ENCODE assay signal across 1 cellular context in genomic region chr11:67353317-67354313, GRCh38.
TF ChIP-seq lines count a peak whose summit lies in the region.

Gene POLD4 (minus strand): TSS chr11:67353546. CDS start chr11:67353399, 147 bp downstream.

TF ChIP-seq in HepG2, 621 proteins besides CTCF, POLR2A, EP300 and RAD21 (continued from another document and continues in another):
- TF ChIP-seq ZNF281 (CRISPR knock-in tag; IDR thresholded peaks at IDR 0.05; ENCODE audit: borderline replicate concordance) (peak; percentile 83; the same call in 1 of the 2 replicates), SNAI1 (CRISPR knock-in tag; IDR thresholded peaks at IDR 0.05; ENCODE audit: borderline replicate concordance) (no peak), EZH2 (conservative IDR thresholded peaks at IDR 0.05; ENCODE audit: low read depth, low read length) (no peak), EED (CRISPR knock-in tag; IDR thresholded peaks at IDR 0.05) (no peak), AHR (CRISPR knock-in tag; IDR thresholded peaks at IDR 0.05) (no peak), JUNB (CRISPR knock-in tag; IDR thresholded peaks at IDR 0.05; ENCODE audit: borderline replicate concordance) (no peak), SMC3 (IDR thresholded peaks at IDR 0.05; ENCODE audit: low read length) (no peak), ZNF7 (CRISPR knock-in tag; IDR thresholded peaks at IDR 0.05) (no peak), ZNF337 (CRISPR knock-in tag; IDR thresholded peaks at IDR 0.05; ENCODE audit: borderline replicate concordance, low read depth) (no peak), DPF2 (CRISPR knock-in tag; IDR thresholded peaks at IDR 0.05; ENCODE audit: borderline replicate concordance, low read depth) (no peak), ZNF331 (CRISPR knock-in tag; IDR thresholded peaks at IDR 0.05) (no peak), ZNF678 (CRISPR knock-in tag; IDR thresholded peaks at IDR 0.05) (no peak), ZNF549 (CRISPR knock-in tag; IDR thresholded peaks at IDR 0.05) (no peak), ZNF276 (CRISPR knock-in tag; IDR thresholded peaks at IDR 0.05; ENCODE audit: low read depth) (no peak), ZSCAN12 (CRISPR knock-in tag; IDR thresholded peaks at IDR 0.05) (no peak), MEIS1 (CRISPR knock-in tag; IDR thresholded peaks at IDR 0.05; ENCODE audit: borderline replicate concordance) (peak; percentile 54; the same call in 1 of the 2 replicates), TBP (CRISPR knock-in tag; IDR thresholded peaks at IDR 0.05) (no peak), SATB2 (CRISPR knock-in tag; IDR thresholded peaks at IDR 0.05) (no peak), KLF9 (CRISPR knock-in tag; IDR thresholded peaks at IDR 0.05; ENCODE audit: low read depth) (no peak), ZFAT (CRISPR knock-in tag; conservative IDR thresholded peaks at IDR 0.05) (no peak), RELA (CRISPR knock-in tag; IDR thresholded peaks at IDR 0.05) (no peak), NFRKB (IDR thresholded peaks at IDR 0.05) (no peak), SNAPC4 (CRISPR knock-in tag; IDR thresholded peaks at IDR 0.05) (no peak; the same call in 1 of the 2 replicates), ZNF746 (CRISPR knock-in tag; IDR thresholded peaks at IDR 0.05) (peak; percentile 70; the same call in 1 of the 2 replicates), ZNF709 (CRISPR knock-in tag; IDR thresholded peaks at IDR 0.05) (no peak), ZBED4 (CRISPR knock-in tag; IDR thresholded peaks at IDR 0.05; ENCODE audit: borderline replicate concordance) (no peak), BRF2 (CRISPR knock-in tag; IDR thresholded peaks at IDR 0.05) (no peak), SAFB2 (CRISPR knock-in tag; IDR thresholded peaks at IDR 0.05; ENCODE audit: borderline replicate concordance, low read depth) (no peak), ZNF382 (CRISPR knock-in tag; IDR thresholded peaks at IDR 0.05; ENCODE audit: borderline replicate concordance) (no peak), ZNF441 (CRISPR knock-in tag; IDR thresholded peaks at IDR 0.05; ENCODE audit: borderline replicate concordance) (peak; percentile 29; the same call in 1 of the 2 replicates), ARID3A (IDR thresholded peaks at IDR 0.05; ENCODE audit: low read depth, low read length) (no peak)
- TF ChIP-seq, protein P1, sequence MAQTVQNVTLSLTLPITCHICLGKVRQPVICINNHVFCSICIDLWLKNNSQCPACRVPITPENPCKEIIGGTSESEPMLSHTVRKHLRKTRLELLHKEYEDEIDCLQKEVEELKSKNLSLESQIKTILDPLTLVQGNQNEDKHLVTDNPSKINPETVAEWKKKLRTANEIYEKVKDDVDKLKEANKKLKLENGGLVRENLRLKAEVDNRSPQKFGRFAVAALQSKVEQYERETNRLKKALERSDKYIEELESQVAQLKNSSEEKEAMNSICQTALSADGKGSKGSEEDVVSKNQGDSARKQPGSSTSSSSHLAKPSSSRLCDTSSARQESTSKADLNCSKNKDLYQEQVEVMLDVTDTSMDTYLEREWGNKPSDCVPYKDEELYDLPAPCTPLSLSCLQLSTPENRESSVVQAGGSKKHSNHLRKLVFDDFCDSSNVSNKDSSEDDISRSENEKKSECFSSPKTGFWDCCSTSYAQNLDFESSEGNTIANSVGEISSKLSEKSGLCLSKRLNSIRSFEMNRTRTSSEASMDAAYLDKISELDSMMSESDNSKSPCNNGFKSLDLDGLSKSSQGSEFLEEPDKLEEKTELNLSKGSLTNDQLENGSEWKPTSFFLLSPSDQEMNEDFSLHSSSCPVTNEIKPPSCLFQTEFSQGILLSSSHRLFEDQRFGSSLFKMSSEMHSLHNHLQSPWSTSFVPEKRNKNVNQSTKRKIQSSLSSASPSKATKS (CRISPR knock-in tag; IDR thresholded peaks at IDR 0.05), result no peak
- TF ChIP-seq, protein P2, sequence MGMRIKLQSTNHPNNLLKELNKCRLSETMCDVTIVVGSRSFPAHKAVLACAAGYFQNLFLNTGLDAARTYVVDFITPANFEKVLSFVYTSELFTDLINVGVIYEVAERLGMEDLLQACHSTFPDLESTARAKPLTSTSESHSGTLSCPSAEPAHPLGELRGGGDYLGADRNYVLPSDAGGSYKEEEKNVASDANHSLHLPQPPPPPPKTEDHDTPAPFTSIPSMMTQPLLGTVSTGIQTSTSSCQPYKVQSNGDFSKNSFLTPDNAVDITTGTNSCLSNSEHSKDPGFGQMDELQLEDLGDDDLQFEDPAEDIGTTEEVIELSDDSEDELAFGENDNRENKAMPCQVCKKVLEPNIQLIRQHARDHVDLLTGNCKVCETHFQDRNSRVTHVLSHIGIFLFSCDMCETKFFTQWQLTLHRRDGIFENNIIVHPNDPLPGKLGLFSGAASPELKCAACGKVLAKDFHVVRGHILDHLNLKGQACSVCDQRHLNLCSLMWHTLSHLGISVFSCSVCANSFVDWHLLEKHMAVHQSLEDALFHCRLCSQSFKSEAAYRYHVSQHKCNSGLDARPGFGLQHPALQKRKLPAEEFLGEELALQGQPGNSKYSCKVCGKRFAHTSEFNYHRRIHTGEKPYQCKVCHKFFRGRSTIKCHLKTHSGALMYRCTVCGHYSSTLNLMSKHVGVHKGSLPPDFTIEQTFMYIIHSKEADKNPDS (CRISPR knock-in tag; IDR thresholded peaks at IDR 0.05), result 0 out of 2 replicates have a peak, but pooled peaks have one; percentile 29
- TF ChIP-seq, protein P3, sequence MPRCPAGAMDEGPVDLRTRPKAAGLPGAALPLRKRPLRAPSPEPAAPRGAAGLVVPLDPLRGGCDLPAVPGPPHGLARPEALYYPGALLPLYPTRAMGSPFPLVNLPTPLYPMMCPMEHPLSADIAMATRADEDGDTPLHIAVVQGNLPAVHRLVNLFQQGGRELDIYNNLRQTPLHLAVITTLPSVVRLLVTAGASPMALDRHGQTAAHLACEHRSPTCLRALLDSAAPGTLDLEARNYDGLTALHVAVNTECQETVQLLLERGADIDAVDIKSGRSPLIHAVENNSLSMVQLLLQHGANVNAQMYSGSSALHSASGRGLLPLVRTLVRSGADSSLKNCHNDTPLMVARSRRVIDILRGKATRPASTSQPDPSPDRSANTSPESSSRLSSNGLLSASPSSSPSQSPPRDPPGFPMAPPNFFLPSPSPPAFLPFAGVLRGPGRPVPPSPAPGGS (CRISPR knock-in tag; IDR thresholded peaks at IDR 0.05), result no peak
